ENCODE assay signal across 35 cellular contexts in genomic region chr2:1104364-1104763, GRCh38.
"Had no signal": no experiment of that assay in that cellular context is flagged by ENCODE, and none has a peak within 500 bp of the region (broad histone marks: within the 10 kb centered on the region; RNA-seq: fewer than 3 reads in every experiment).

No MANE protein-coding gene starts in this region.

- H3K27me3 Mint-ChIP-seq: activated CD4-positive, alpha-beta memory T cell treated with anti-CD3 and anti-CD28 coated beads for 36 hours; activated CD4-positive, alpha-beta T cell treated with anti-CD3 and anti-CD28 coated beads for 36 hours; activated CD4-positive, alpha-beta T cell treated with anti-CD3 and anti-CD28 coated beads, Interleukin-2, amount 10 ng/mL, durations not matched to agents 24 days and 14 days; activated CD8-positive, alpha-beta memory T cell treated with anti-CD3 and anti-CD28 coated beads, Interleukin-2, amount 10 ng/mL, durations not matched to agents 7 days and 5 days; activated naive CD4-positive, alpha-beta T cell treated with anti-CD3 and anti-CD28 coated beads, Interleukin-2, amount 50 U/mL, for 24 hours; activated naive CD8-positive, alpha-beta T cell treated with anti-CD3 and anti-CD28 coated beads for 36 hours; activated naive CD8-positive, alpha-beta T cell treated with anti-CD3 and anti-CD28 coated beads, Interleukin-2, amount 50 U/mL, for 24 hours; brain; T-helper 17 cell had no signal

- H3K9me3 Mint-ChIP-seq: activated CD4-positive, alpha-beta memory T cell treated with anti-CD3 and anti-CD28 coated beads for 36 hours; activated CD4-positive, alpha-beta T cell treated with anti-CD3 and anti-CD28 coated beads, Interleukin-2, amount 10 ng/mL, durations not matched to agents 24 days and 14 days; activated naive CD4-positive, alpha-beta T cell treated with anti-CD3 and anti-CD28 coated beads for 36 hours; activated naive CD4-positive, alpha-beta T cell treated with anti-CD3 and anti-CD28 coated beads, Interleukin-2, amount 50 U/mL, for 24 hours; activated naive CD8-positive, alpha-beta T cell treated with anti-CD3 and anti-CD28 coated beads for 36 hours; activated naive CD8-positive, alpha-beta T cell treated with anti-CD3 and anti-CD28 coated beads, Interleukin-2, amount 50 U/mL, for 24 hours; activated T-helper 1 cell treated with anti-CD3 and anti-CD28 coated beads, Interleukin-12 subunit alpha, Interleukin-12 subunit beta, Interleukin-2, Interleukin-4 antibody, amounts not matched to agents 30 ng/mL and 10 ng/mL and 1 ng/mL, durations not matched to agents 14 hours and 24 hours and 36 hours; activated T-helper 2 cell treated with anti-CD3 and anti-CD28 coated beads, Interferon-gamma antibody, Interleukin-2, Interleukin-4, amounts not matched to agents 10 μg/mL and 5 μg/mL and 100 μg/mL, durations not matched to agents 14 hours and 24 hours and 36 hours; brain; T-helper 2 cell treated with Interferon-gamma antibody and Interleukin-4, amounts not matched to agents 5 μg/mL and 100 μg/mL, for 36 hours had no signal

- H3K9me3 ChIP-seq: ascending aorta, breast epithelium, colonic mucosa, esophagus squamous epithelium, gastroesophageal sphincter, heart right ventricle had no signal

- H3K27ac ChIP-seq: ascending aorta, breast epithelium, cardiac muscle cell, colonic mucosa, epithelial cell of prostate, esophagus squamous epithelium, gastroesophageal sphincter, heart right ventricle had no signal

- H3K4me3 Mint-ChIP-seq: activated CD4-positive, alpha-beta memory T cell treated with anti-CD3 and anti-CD28 coated beads for 36 hours; activated CD4-positive, alpha-beta T cell treated with anti-CD3 and anti-CD28 coated beads for 36 hours; activated CD4-positive, alpha-beta T cell treated with anti-CD3 and anti-CD28 coated beads, Interleukin-2, amount 10 ng/mL, durations not matched to agents 24 days and 14 days; activated CD8-positive, alpha-beta memory T cell treated with anti-CD3 and anti-CD28 coated beads, Interleukin-2, amount 10 ng/mL, durations not matched to agents 7 days and 5 days; activated CD8-positive, alpha-beta T cell treated with anti-CD3 and anti-CD28 coated beads, Interleukin-2, amount 10 ng/mL, durations not matched to agents 7 days and 5 days; activated naive CD4-positive, alpha-beta T cell treated with anti-CD3 and anti-CD28 coated beads for 36 hours; activated naive CD4-positive, alpha-beta T cell treated with anti-CD3 and anti-CD28 coated beads, Interleukin-2, amount 50 U/mL, for 24 hours; activated naive CD8-positive, alpha-beta T cell treated with anti-CD3 and anti-CD28 coated beads for 36 hours; activated naive CD8-positive, alpha-beta T cell treated with anti-CD3 and anti-CD28 coated beads, Interleukin-2, amount 50 U/mL, for 24 hours; activated T-helper 1 cell treated with anti-CD3 and anti-CD28 coated beads, Interleukin-12 subunit alpha, Interleukin-12 subunit beta, Interleukin-2, Interleukin-4 antibody, amounts not matched to agents 30 ng/mL and 10 ng/mL and 1 ng/mL, durations not matched to agents 14 hours and 24 hours and 36 hours; brain; T-helper 17 cell; T-helper 2 cell treated with Interferon-gamma antibody and Interleukin-4, amounts not matched to agents 5 μg/mL and 100 μg/mL, for 36 hours had no signal

- H3K4me3 ChIP-seq: ascending aorta, breast epithelium, cardiac muscle cell, colonic mucosa, esophagus squamous epithelium, gastroesophageal sphincter, heart right ventricle had no signal

- H3K36me3 ChIP-seq: ascending aorta, breast epithelium, cardiac muscle cell, colonic mucosa, esophagus squamous epithelium, gastroesophageal sphincter, heart right ventricle had no signal

- FAIRE-seq: endometrium, endothelial cell of umbilical vein had no signal

- H3K4me1 Mint-ChIP-seq: activated CD4-positive, alpha-beta T cell treated with anti-CD3 and anti-CD28 coated beads for 36 hours; activated CD4-positive, alpha-beta T cell treated with anti-CD3 and anti-CD28 coated beads, Interleukin-2, amount 10 ng/mL, durations not matched to agents 24 days and 14 days; activated CD8-positive, alpha-beta memory T cell treated with anti-CD3 and anti-CD28 coated beads, Interleukin-2, amount 10 ng/mL, durations not matched to agents 7 days and 5 days; activated naive CD4-positive, alpha-beta T cell treated with anti-CD3 and anti-CD28 coated beads, Interleukin-2, amount 50 U/mL, for 24 hours; activated naive CD8-positive, alpha-beta T cell treated with anti-CD3 and anti-CD28 coated beads, Interleukin-2, amount 50 U/mL, for 24 hours had no signal

- H3K27ac Mint-ChIP-seq: activated CD4-positive, alpha-beta memory T cell treated with anti-CD3 and anti-CD28 coated beads for 36 hours; activated CD4-positive, alpha-beta T cell treated with anti-CD3 and anti-CD28 coated beads for 36 hours; activated CD4-positive, alpha-beta T cell treated with anti-CD3 and anti-CD28 coated beads, Interleukin-2, amount 10 ng/mL, durations not matched to agents 24 days and 14 days; activated CD8-positive, alpha-beta memory T cell treated with anti-CD3 and anti-CD28 coated beads, Interleukin-2, amount 10 ng/mL, durations not matched to agents 7 days and 5 days; activated CD8-positive, alpha-beta T cell treated with anti-CD3 and anti-CD28 coated beads, Interleukin-2, amount 10 ng/mL, durations not matched to agents 7 days and 5 days; activated naive CD4-positive, alpha-beta T cell treated with anti-CD3 and anti-CD28 coated beads for 36 hours; activated naive CD4-positive, alpha-beta T cell treated with anti-CD3 and anti-CD28 coated beads, Interleukin-2, amount 50 U/mL, for 24 hours; activated naive CD8-positive, alpha-beta T cell treated with anti-CD3 and anti-CD28 coated beads for 36 hours; activated naive CD8-positive, alpha-beta T cell treated with anti-CD3 and anti-CD28 coated beads, Interleukin-2, amount 50 U/mL, for 24 hours; activated T-helper 1 cell treated with anti-CD3 and anti-CD28 coated beads, Interleukin-12 subunit alpha, Interleukin-12 subunit beta, Interleukin-2, Interleukin-4 antibody, amounts not matched to agents 30 ng/mL and 10 ng/mL and 1 ng/mL, durations not matched to agents 14 hours and 24 hours and 36 hours; activated T-helper 2 cell treated with anti-CD3 and anti-CD28 coated beads, Interferon-gamma antibody, Interleukin-2, Interleukin-4, amounts not matched to agents 10 μg/mL and 5 μg/mL and 100 μg/mL, durations not matched to agents 14 hours and 24 hours and 36 hours; brain; T-helper 17 cell; T-helper 2 cell treated with Interferon-gamma antibody and Interleukin-4, amounts not matched to agents 5 μg/mL and 100 μg/mL, for 36 hours had no signal

- DNase-seq: activated CD4-positive, alpha-beta memory T cell treated with anti-CD3 and anti-CD28 coated beads for 36 hours; activated CD4-positive, alpha-beta T cell treated with anti-CD3 and anti-CD28 coated beads for 36 hours; activated CD4-positive, alpha-beta T cell treated with anti-CD3 and anti-CD28 coated beads, Interleukin-2, amount 10 ng/mL, durations not matched to agents 24 days and 14 days; activated CD4-positive, CD25-positive, alpha-beta regulatory T cell; activated CD4-positive, CD25-positive, alpha-beta regulatory T cell treated with anti-CD3 and anti-CD28 coated beads, Interleukin-2, amount 50 U/mL, for 72 hours; activated CD8-positive, alpha-beta memory T cell treated with anti-CD3 and anti-CD28 coated beads, Interleukin-2, amount 10 ng/mL, durations not matched to agents 7 days and 5 days; activated CD8-positive, alpha-beta memory T cell treated with anti-CD3 and anti-CD28 coated beads, Interleukin-2, amount 50 U/mL, for 4 hours; activated CD8-positive, alpha-beta T cell treated with anti-CD3 and anti-CD28 coated beads, Interleukin-2, amount 10 ng/mL, durations not matched to agents 7 days and 5 days; activated effector memory CD4-positive, alpha-beta T cell treated with anti-CD3 and anti-CD28 coated beads, Interleukin-2, amount 50 U/mL, for 16 hours; activated naive CD4-positive, alpha-beta T cell treated with anti-CD3 and anti-CD28 coated beads for 36 hours; activated naive CD8-positive, alpha-beta T cell treated with anti-CD3 and anti-CD28 coated beads for 36 hours; activated naive CD8-positive, alpha-beta T cell treated with anti-CD3 and anti-CD28 coated beads, Interleukin-2, amount 50 U/mL, for 24 hours; activated T-cell treated with anti-CD3 and anti-CD28 coated beads, Interleukin-2, amount 50 U/mL, for 1 hour; activated T-cell treated with anti-CD3 and anti-CD28 coated beads, Interleukin-2, amount 50 U/mL, for 48 hours; central memory CD4-positive, alpha-beta T cell; cerebellar nuclear complex; colonic mucosa; effector CD8-positive, alpha-beta T cell; esophagus squamous epithelium; foreskin melanocyte; heart right ventricle; T-helper 17 cell; T1000 had no signal

- H3K27me3 ChIP-seq: ascending aorta, breast epithelium, cardiac muscle cell, colonic mucosa, esophagus squamous epithelium, gastroesophageal sphincter, heart right ventricle had no signal

- H3K4me1 ChIP-seq: ascending aorta, breast epithelium, colonic mucosa, esophagus squamous epithelium, gastroesophageal sphincter, heart right ventricle had no signal

- ATAC-seq: activated CD4-positive, alpha-beta T cell treated with anti-CD3 and anti-CD28 coated beads for 36 hours; activated CD8-positive, alpha-beta memory T cell treated with anti-CD3 and anti-CD28 coated beads, Interleukin-2, amount 10 ng/mL, durations not matched to agents 7 days and 5 days; activated CD8-positive, alpha-beta T cell treated with anti-CD3 and anti-CD28 coated beads, Interleukin-2, amount 10 ng/mL, durations not matched to agents 7 days and 5 days; activated naive CD8-positive, alpha-beta T cell treated with anti-CD3 and anti-CD28 coated beads, Interleukin-2, amount 50 U/mL, for 24 hours; gastroesophageal sphincter; heart right ventricle; T-helper 17 cell had no signal

- H3K36me3 Mint-ChIP-seq: activated CD4-positive, alpha-beta memory T cell treated with anti-CD3 and anti-CD28 coated beads for 36 hours; activated CD8-positive, alpha-beta memory T cell treated with anti-CD3 and anti-CD28 coated beads, Interleukin-2, amount 10 ng/mL, durations not matched to agents 7 days and 5 days; activated naive CD4-positive, alpha-beta T cell treated with anti-CD3 and anti-CD28 coated beads, Interleukin-2, amount 50 U/mL, for 24 hours; brain had no signal
